ENCODE assay signal across 8 cellular contexts in genomic region chr9:7570107-7570720, GRCh38.
A peak's percentile ranks its signal among the peaks of the same experiment; 100 is the strongest.
DNase-seq lines count a peak whose midpoint lies in the region; ATAC-seq and TF ChIP-seq lines count a peak whose summit lies in the region.

No MANE protein-coding gene starts in this region.

- no peaks in the 10 kb centered on the region for H3K4me1 Mint-ChIP-seq in activated naive CD4-positive, alpha-beta T cell treated with anti-CD3 and anti-CD28 coated beads, Interleukin-2, amount 10 ng/mL, durations not matched to agents 7 days and 5 days

- in situ Hi-C loops in SK-MEL-5 (cut with HindIII; ENCODE audit: low pct_unique_long_range_greater_than_20kb, low sequenced_read_pairs) = no loop called here

- no peak overlapping the region for H3K27ac Mint-ChIP-seq in activated naive CD4-positive, alpha-beta T cell treated with anti-CD3 and anti-CD28 coated beads, Interleukin-2, amount 10 ng/mL, durations not matched to agents 7 days and 5 days

- DNase-seq in GDM1 (lab: John Stamatoyannopoulos, UW) (peak; percentile 27), SK-MEL-5 (ENCODE audit: low read depth, low spot score) (peak; percentile 75), hepatic stellate cell (ENCODE audit: low spot score) (peak; percentile 3), NOMO-1 (lab: John Stamatoyannopoulos, UW; ENCODE audit: unreplicated experiment in 2 of 2) (no peak)
- peak; percentile 76 for DNase-seq in activated naive CD4-positive, alpha-beta T cell treated with anti-CD3 and anti-CD28 coated beads, Interleukin-2, amount 10 ng/mL, durations not matched to agents 7 days and 5 days
- DNase-seq in stimulated activated CD4-positive, alpha-beta T cell treated with anti-CD3 and anti-CD28 coated beads, Interleukin-12 subunit alpha, Interleukin-12 subunit beta, amount 100 ng/mL, for 4 hours = peak; percentile 44

- TF ChIP-seq RAD21 in Ishikawa (IDR thresholded peaks at IDR 0.05; ENCODE audit: low read depth) = peak; percentile 70

- ATAC-seq in GM21528 (IDR thresholded peaks at IDR 0.05; ENCODE audit: low FRiP score, unreplicated experiment) = peak; percentile 94

- H3K4me3 Mint-ChIP-seq in activated naive CD4-positive, alpha-beta T cell treated with anti-CD3 and anti-CD28 coated beads, Interleukin-2, amount 10 ng/mL, durations not matched to agents 7 days and 5 days = no peak overlapping the region

- H3K27me3 Mint-ChIP-seq in activated naive CD4-positive, alpha-beta T cell treated with anti-CD3 and anti-CD28 coated beads, Interleukin-2, amount 10 ng/mL, durations not matched to agents 7 days and 5 days = peaks cover 6% of the 10 kb centered on the region

- TF ChIP-seq EP300 in Ishikawa (IDR thresholded peaks at IDR 0.05; ENCODE audit: borderline replicate concordance) = no peak

- CTCF ChIA-PET in activated naive CD4-positive, alpha-beta T cell treated with anti-CD3 and anti-CD28 coated beads, Interleukin-2, amount 10 ng/mL, durations not matched to agents 7 days and 5 days (lab: Charles Lee) = interaction anchor here (1.0 to 2.2 kb wide), 10 partner anchors 12 to 636 kb away, joined by 3 to 12 read pairs (median 3); no protein-coding TSS in a partner anchor

- H3K9me3 Mint-ChIP-seq in activated naive CD4-positive, alpha-beta T cell treated with anti-CD3 and anti-CD28 coated beads, Interleukin-2, amount 10 ng/mL, durations not matched to agents 7 days and 5 days = no peaks in the 10 kb centered on the region

- no peaks in the 10 kb centered on the region for H3K36me3 Mint-ChIP-seq in activated naive CD4-positive, alpha-beta T cell treated with anti-CD3 and anti-CD28 coated beads, Interleukin-2, amount 10 ng/mL, durations not matched to agents 7 days and 5 days

TF ChIP-seq in Ishikawa, 13 proteins besides CTCF, POLR2A, EP300 and RAD21:
- no peak for TF ChIP-seq NFIC (IDR thresholded peaks at IDR 0.05)
- TF ChIP-seq TCF12 (IDR thresholded peaks at IDR 0.05; ENCODE audit: low read depth) = no peak
- no peak for TF ChIP-seq YY1 (IDR thresholded peaks at IDR 0.05; ENCODE audit: low read depth)
- TF ChIP-seq MAX (IDR thresholded peaks at IDR 0.05) = no peak
- no peak for TF ChIP-seq CREB1 (IDR thresholded peaks at IDR 0.05; ENCODE audit: low read depth)
- no peak for TF ChIP-seq REST (IDR thresholded peaks at IDR 0.05; ENCODE audit: low read depth)
- TF ChIP-seq ZBTB7A (IDR thresholded peaks at IDR 0.05; ENCODE audit: low read depth) = no peak
- TF ChIP-seq TAF1 (IDR thresholded peaks at IDR 0.05; ENCODE audit: low read depth) = no peak
- TF ChIP-seq USF1 (IDR thresholded peaks at IDR 0.05) = no peak
- no peak for TF ChIP-seq TEAD4 (IDR thresholded peaks at IDR 0.05)
- no peak for TF ChIP-seq FOXM1 (IDR thresholded peaks at IDR 0.05; ENCODE audit: borderline replicate concordance, low read depth)
- TF ChIP-seq EGR1 (IDR thresholded peaks at IDR 0.05) = no peak
- no peak for TF ChIP-seq CEBPB (IDR thresholded peaks at IDR 0.05)

Comparison
In these comparisons a context has a peak if more than half of its experiments do, and no peak if none do; other contexts are left out.
1. DNase-seq: peak in GDM1 (single experiment), SK-MEL-5 (single experiment), activated naive CD4-positive, alpha-beta T cell treated with anti-CD3 and anti-CD28 coated beads, Interleukin-2, amount 10 ng/mL, durations not matched to agents 7 days and 5 days (single experiment), hepatic stellate cell (single experiment) and stimulated activated CD4-positive, alpha-beta T cell treated with anti-CD3 and anti-CD28 coated beads, Interleukin-12 subunit alpha, Interleukin-12 subunit beta, amount 100 ng/mL, for 4 hours (single experiment); none in NOMO-1 (0 of 2).